Comparison of ENCODE assay signal across 12 cellular contexts in the genomic region with DNA sequence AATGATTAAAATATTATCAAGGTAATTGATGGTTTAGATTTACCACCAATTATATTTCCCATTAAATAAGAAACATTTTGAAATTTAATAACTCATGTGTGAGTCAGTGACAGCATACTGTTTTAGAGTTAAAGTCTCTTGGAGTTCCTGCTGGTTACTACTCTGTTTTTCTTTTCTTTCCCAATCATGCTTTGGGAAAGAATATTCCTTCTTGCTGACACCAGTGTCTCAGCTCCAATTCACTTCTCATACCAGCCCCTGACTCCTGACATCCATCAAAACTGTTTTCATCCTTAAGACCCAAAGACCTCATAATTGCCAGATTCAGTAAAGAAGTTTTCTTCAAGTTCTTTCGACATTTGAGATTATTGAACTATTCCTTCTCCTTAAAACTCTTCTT.
"Had no signal": no experiment of that assay in that cellular context is flagged by ENCODE, and none has a peak within 500 bp of the region (broad histone marks: within the 10 kb centered on the region; RNA-seq: fewer than 3 reads in every experiment).

No MANE protein-coding gene starts in this region.

- H3K36me3 ChIP-seq: esophagus muscularis mucosa, thyroid gland had no signal

- H3K27me3 ChIP-seq: esophagus muscularis mucosa, thyroid gland had no signal

- H3K4me3 ChIP-seq: esophagus muscularis mucosa, thyroid gland had no signal

- H3K27ac ChIP-seq: esophagus muscularis mucosa, thyroid gland had no signal

- H3K4me1 ChIP-seq: thyroid gland had no signal

- H3K9me3 ChIP-seq: esophagus muscularis mucosa, thyroid gland had no signal

- DNase-seq: activated CD4-positive, alpha-beta T cell treated with anti-CD3 and anti-CD28 coated beads, Interleukin-2, amount 50 U/mL, for 1 hour; activated CD4-positive, CD25-positive, alpha-beta regulatory T cell; activated CD8-positive, alpha-beta memory T cell treated with anti-CD3 and anti-CD28 coated beads for 24 hours; activated naive CD4-positive, alpha-beta T cell; activated naive CD8-positive, alpha-beta T cell treated with anti-CD3 and anti-CD28 coated beads, Interleukin-2, amount 10 ng/mL, durations not matched to agents 7 days and 5 days; aorta; head of caudate nucleus; immature natural killer cell; mesendoderm; stimulated activated CD4-positive, alpha-beta T cell treated with anti-CD3 and anti-CD28 coated beads, Interleukin-2, amount 100 ng/mL, for 48 hours; thyroid gland had no signal
